8 cellular contexts compared by ENCODE assay signal in genomic region chr3:171458056-171458856, GRCh38. TPM values are rescaled to one million over a fixed set of nuclear protein-coding genes. Genes with fewer than 3 reads are reported as not detected.
DNase-seq lines count a peak whose midpoint lies in the region; ATAC-seq, FAIRE-seq and TF ChIP-seq lines count a peak whose summit lies in the region.

No MANE protein-coding gene starts in this region.

- H3K4me3 ChIP-seq in AG09309 (ENCODE audit: control insufficient read depth, low read depth, low read length) (peak overlapping the region; percentile 75), NT2/D1 (ENCODE audit: insufficient read length, low read depth) (peak overlapping the region; percentile 68), adipocyte (ENCODE audit: low read length) (peak overlapping the region; percentile 89), keratinocyte (ENCODE audit: control insufficient read depth in 2 of 3, extremely low read depth in 1 of 3, insufficient read depth in 2 of 3, low read depth in 1 of 3, low read length in 3 of 3) (peak overlapping the region; percentile 63 to 90 (median 74))

- H3K79me2 ChIP-seq in keratinocyte (ENCODE audit: control insufficient read depth, insufficient read depth, low read length), result peaks cover 6% of the 10 kb centered on the region

- no peak for ATAC-seq in HG03432 (IDR thresholded peaks at IDR 0.05; ENCODE audit: unreplicated experiment)

- no peak overlapping the region for H3K27ac ChIP-seq in keratinocyte (ENCODE audit: control insufficient read depth, insufficient read depth, low read length)

- H3K4me2 ChIP-seq in keratinocyte (ENCODE audit: control insufficient read depth, extremely low read depth, insufficient read depth, low read depth, low read length), result peak overlapping the region; percentile 94

- H3K9ac ChIP-seq in NT2/D1 (ENCODE audit: insufficient read length, low read depth) (no peak overlapping the region), adipocyte (ENCODE audit: low read length) (no peak overlapping the region), keratinocyte (ENCODE audit: control insufficient read depth, extremely low read depth, insufficient read depth, low read length) (no peak overlapping the region)

- DNase-seq in AG09309 (ENCODE audit: low read depth) (no peak), NT2/D1 (ENCODE audit: low read depth, low spot score) (no peak), adipocyte (ENCODE audit: low read depth) (no peak), keratinocyte (ENCODE audit: low read depth, low spot score) (no peak), DMS 273 treated with DMSO at 0.1 percent for 48 hours (lab: John Stamatoyannopoulos, UW) (no peak), 8988T (no peak)
- peak; percentile 31 for DNase-seq in stimulated activated CD4-positive, alpha-beta T cell treated with anti-CD3 and anti-CD28 coated beads, Interleukin-4, amount 100 ng/mL, for 24 hours

- H3K9me1 ChIP-seq in keratinocyte (ENCODE audit: control insufficient read depth, extremely low read depth, insufficient read depth, low read length), result no peaks in the 10 kb centered on the region

- no peak for FAIRE-seq in keratinocyte (lab: Jason Lieb, UNC)

- TF ChIP-seq CTCF in AG09309 (IDR thresholded peaks at IDR 0.05; ENCODE audit: control insufficient read depth, insufficient read depth, low read depth, low read length, missing control alignments) (no peak), keratinocyte (optimal IDR thresholded peaks at IDR 0.05 in 1 of 3, IDR thresholded peaks at IDR 0.05 in 1 of 3, conservative IDR thresholded peaks at IDR 0.05 in 1 of 3; ENCODE audit: extremely low read depth in 1 of 3, insufficient read depth in 2 of 3, low read length in 3 of 3) (no peak)

- no peaks in the 10 kb centered on the region for H4K20me1 ChIP-seq in keratinocyte (ENCODE audit: control insufficient read depth, extremely low read depth, insufficient read depth, low read length)

- H3K36me3 ChIP-seq in NT2/D1 (ENCODE audit: insufficient read depth, insufficient read length, low read length) (no peaks in the 10 kb centered on the region), adipocyte (ENCODE audit: control insufficient read depth, insufficient read depth, low read length, severe bottlenecking) (no peaks in the 10 kb centered on the region), keratinocyte (ENCODE audit: control insufficient read depth in 2 of 2, extremely low read depth in 1 of 2, insufficient read depth in 2 of 2, low read length in 2 of 2) (no peaks in the 10 kb centered on the region)

- dilution Hi-C loops in keratinocyte (cut with MboI; ENCODE audit: extremely low pct_ligation_motif_present, low sequenced_read_pairs), result no loop called here

- H2AFZ ChIP-seq in keratinocyte (ENCODE audit: control insufficient read depth, low read length), result no peak overlapping the region

- H3K27me3 ChIP-seq in NT2/D1 (ENCODE audit: insufficient read depth, insufficient read length), result peaks cover 75% of the 10 kb centered on the region
- peaks cover 8% of the 10 kb centered on the region for H3K27me3 ChIP-seq in adipocyte (replicated peaks; ENCODE audit: control insufficient read depth, insufficient read depth, low read length)
- no peaks in the 10 kb centered on the region for H3K27me3 ChIP-seq in keratinocyte (ENCODE audit: control insufficient read depth, extremely low read depth, insufficient read depth, low read length)

- H3K9me3 ChIP-seq in NT2/D1 (ENCODE audit: insufficient read depth, low read length) (no peaks in the 10 kb centered on the region), adipocyte (ENCODE audit: control insufficient read depth, low read length) (no peaks in the 10 kb centered on the region), keratinocyte (ENCODE audit: control insufficient read depth, low read depth, low read length) (no peaks in the 10 kb centered on the region)

- peaks cover 11% of the 10 kb centered on the region for H3K4me1 ChIP-seq in NT2/D1 (ENCODE audit: insufficient read depth, insufficient read length)
- peaks cover 11% of the 10 kb centered on the region for H3K4me1 ChIP-seq in adipocyte (ENCODE audit: control insufficient read depth, insufficient read depth, low read length)
- peaks cover 14% of the 10 kb centered on the region for H3K4me1 ChIP-seq in keratinocyte (ENCODE audit: control insufficient read depth, extremely low read depth, insufficient read depth, low read length)

RNA-seq across cellular contexts. Expression of gene TNIK, which starts 1.9 kb away (rescaled TPM):
- polyA plus RNA-seq in keratinocyte, result 2.0 to 4.4 TPM (median 3.6 TPM) in 3 replicates
- 1.0 TPM for polyA plus RNA-seq in keratinocyte (2011; ENCODE audit: low read depth)
- polyA plus RNA-seq in keratinocyte (2011; cell fraction: cytosol; rRNA removed), result 2.9 TPM in 2 replicates
- 7.6 and 7.8 TPM in 2 replicates for polyA plus RNA-seq in keratinocyte (2011; cell fraction: nucleus; rRNA removed)
- polyA plus RNA-seq in keratinocyte (2012; ENCODE audit: low replicate concordance), result 0.63 and 7.1 TPM in 2 replicates
- 3.8 to 12.0 TPM (median 7.2 TPM) in 3 replicates for polyA minus RNA-seq in keratinocyte
- polyA minus RNA-seq in keratinocyte (2011; cell fraction: cytosol; rRNA and poly(A)+ RNA removed), result 2.3 TPM
- polyA minus RNA-seq in keratinocyte (2011; cell fraction: nucleus; rRNA and poly(A)+ RNA removed), result 6.2 and 16.0 TPM in 2 replicates
